ENCODE assay signal across 1 cellular context in genomic region chr1:230231739-230232075, GRCh38.
TF ChIP-seq lines count a peak whose summit lies in the region.

No MANE protein-coding gene starts in this region.

TF ChIP-seq in HepG2, 621 proteins besides CTCF, POLR2A, EP300 and RAD21 (continued from another document):
- TF ChIP-seq ZBTB4 (CRISPR knock-in tag; IDR thresholded peaks at IDR 0.05; ENCODE audit: borderline replicate concordance), result no peak
- no peak for TF ChIP-seq HOXA9 (CRISPR knock-in tag; IDR thresholded peaks at IDR 0.05; ENCODE audit: borderline replicate concordance)
- no peak for TF ChIP-seq POLR2AphosphoS2 (IDR thresholded peaks at IDR 0.05; ENCODE audit: low read depth, low read length)
- TF ChIP-seq KLF13 (CRISPR knock-in tag; IDR thresholded peaks at IDR 0.05), result no peak
- TF ChIP-seq FOXJ3 (CRISPR knock-in tag; IDR thresholded peaks at IDR 0.05; ENCODE audit: borderline replicate concordance), result no peak
